Comparison of ENCODE assay signal across 27 cellular contexts in the genomic region with DNA sequence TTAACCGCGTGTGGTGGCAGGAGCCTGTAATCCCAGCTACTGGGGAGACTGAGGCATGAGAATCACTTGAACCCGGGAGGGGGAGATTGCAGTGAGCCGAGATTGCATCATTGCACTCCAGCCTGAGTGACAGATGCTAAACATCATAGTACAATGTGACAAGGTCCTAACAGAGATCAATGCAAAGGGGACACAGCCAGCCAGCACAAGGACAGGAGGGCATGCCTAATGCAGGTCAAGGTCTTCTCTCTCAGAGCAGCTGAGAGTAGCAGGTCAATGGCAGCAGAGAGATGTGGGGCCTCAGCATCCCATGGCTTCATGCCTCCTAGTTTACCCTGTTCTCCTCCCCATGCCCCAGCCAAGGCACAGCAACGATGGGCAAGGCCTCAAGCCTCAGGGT. TPM values are rescaled to one million over a fixed set of nuclear protein-coding genes. Genes with fewer than 3 reads are reported as not detected.
A peak's percentile ranks its signal among the peaks of the same experiment; 100 is the strongest.
DNase-seq lines count a peak whose midpoint lies in the region; ATAC-seq and TF ChIP-seq lines count a peak whose summit lies in the region.
"Had no signal": no experiment of that assay in that cellular context is flagged by ENCODE, and none has a peak within 500 bp of the region (broad histone marks: within the 10 kb centered on the region; RNA-seq: fewer than 3 reads in every experiment).

No MANE protein-coding gene starts in this region.

- TF ChIP-seq CTCF in coronary artery (IDR thresholded peaks at IDR 0.05): no peak
- no peak for TF ChIP-seq CTCF in lung (IDR thresholded peaks at IDR 0.05; ENCODE audit: control extremely low read depth, extremely low read depth)
- no peak for TF ChIP-seq CTCF in testis (IDR thresholded peaks at IDR 0.05)
- TF ChIP-seq CTCF in omental fat pad (IDR thresholded peaks at IDR 0.05): no peak

- H3K4me3 ChIP-seq in coronary artery (no peak overlapping the region), lung (no peak overlapping the region), testis (no peak overlapping the region)
- H3K4me3 ChIP-seq: BLaER1 had no signal

- TF ChIP-seq POLR2A in testis (IDR thresholded peaks at IDR 0.05): no peak

- DNase-seq in activated T-cell treated with anti-CD3 and anti-CD28 coated beads, Interleukin-2, amount 50 U/mL, for 48 hours: peak; percentile 4 to 8
- DNase-seq in activated T-cell treated with anti-CD3 and anti-CD28 coated beads, Interleukin-2, amount 50 U/mL, for 1 hour: no peak
- peak; percentile 50 for DNase-seq in coronary artery (ENCODE audit: low spot score)
- peak; percentile 16 for DNase-seq in lung (ENCODE audit: low spot score)
- DNase-seq in testis: peak; percentile 2
- DNase-seq in NK-92 (lab: John Stamatoyannopoulos, UW; ENCODE audit: unreplicated experiment): no peak
- DNase-seq in omental fat pad (ENCODE audit: low spot score): no peak
- DNase-seq: CD4-positive, CD25-positive, alpha-beta regulatory T cell; H7; KBM-7; MV-4-11; NCI-H1105 treated with DMSO at 0.1 percent for 48 hours; NCI-H146; NCI-H2029; NCI-H446 treated with DMSO at 0.1 percent for 48 hours; NCI-H526 treated with DMSO at 0.1 percent for 48 hours; SHP77 had no signal

- intact Hi-C loops in testis (cut with DNase I; ENCODE audit: low total_unique reads): no loop called here

- ATAC-seq in lung (ENCODE audit: insufficient read depth, low FRiP score) (no peak), GM21529 (IDR thresholded peaks at IDR 0.05; ENCODE audit: unreplicated experiment) (no peak), omental fat pad (ENCODE audit: low FRiP score) (no peak)
- ATAC-seq: Panc1 had no signal

- no peaks in the 10 kb centered on the region for H3K27me3 ChIP-seq in lung (ENCODE audit: control insufficient read depth, insufficient read depth)
- no peaks in the 10 kb centered on the region for H3K27me3 ChIP-seq in testis
- H3K27me3 ChIP-seq: BLaER1 had no signal

- no peak overlapping the region for H3K27ac ChIP-seq in coronary artery
- H3K27ac ChIP-seq in lung (ENCODE audit: low read depth in 1 of 2, low read length in 1 of 2): no peak overlapping the region
- H3K27ac ChIP-seq in testis: no peak overlapping the region
- H3K27ac ChIP-seq: BLaER1, RWPE1 had no signal

- no peaks in the 10 kb centered on the region for H3K36me3 ChIP-seq in lung (ENCODE audit: control insufficient read depth in 2 of 2, insufficient read depth in 2 of 2, low read length in 2 of 2)
- no peaks in the 10 kb centered on the region for H3K36me3 ChIP-seq in testis (ENCODE audit: low read depth, missing control alignments)
- H3K36me3 ChIP-seq: BLaER1 had no signal

- no peaks in the 10 kb centered on the region for H3K9me3 ChIP-seq in lung (ENCODE audit: control insufficient read depth in 2 of 2, insufficient read depth in 1 of 2, low read length in 1 of 2)
- H3K9me3 ChIP-seq in testis: no peaks in the 10 kb centered on the region
- H3K9me3 ChIP-seq: BLaER1 had no signal

- 87 to 95% methylated on average over 5 of the region's 5 CpGs for WGBS in lung, 2 donors
- WGBS in testis, 2 donors: 93 to 97% methylated on average over 5 of the region's 5 CpGs

- H3K4me1 ChIP-seq in lung (ENCODE audit: control insufficient read depth in 2 of 2, insufficient read depth in 2 of 2, low read length in 2 of 2) (no peaks in the 10 kb centered on the region), testis (no peaks in the 10 kb centered on the region)
- H3K4me1 ChIP-seq: BLaER1 had no signal

RNA-seq across cellular contexts. Expression of a gene that starts 3.0 kb away (rescaled TPM):
- total RNA-seq in lung (1 to 10 TPM; 3.5 to 8.0 TPM), testis (10 to 100 TPM in 1 of 2 donors, 1 to 10 TPM in 1; 5.0 to 13.3 TPM), omental fat pad (10 to 100 TPM in 1 of 4 donors, 1 to 10 TPM in 3; 4.4 to 12.1 (median 4.9) TPM)
- polyA plus RNA-seq in lung (1 to 10 TPM; 5.9 to 7.3 TPM), testis (ENCODE audit: insufficient read depth, low read depth, low replicate concordance) (9.1 TPM)

RNA-seq across cellular contexts. Expression of a gene that starts 8.5 kb away (rescaled TPM):
- total RNA-seq in lung (under 1 TPM in 1 of 2 donors, not detected in 1; 0.65 TPM), testis (under 1 TPM in 1 of 2 donors, not detected in 1; 0.37 TPM), omental fat pad (not detected)
- polyA plus RNA-seq in lung (under 1 TPM in 1 of 2 donors, not detected in 1; 0.31 TPM), testis (ENCODE audit: insufficient read depth, low read depth, low replicate concordance) (0.74 TPM)
- total RNA-seq: CD4-positive, CD25-positive, alpha-beta regulatory T cell; H7; HT1080; LHCN-M2; MCF 10A; OCI-LY7; SK-MEL-5 had no signal
- polyA plus RNA-seq: AG04450 had no signal

RNA-seq across cellular contexts. Expression of a gene that starts 51.4 kb away (rescaled TPM):
- total RNA-seq in lung: 1 to 10 TPM in 1 of 2 donors, under 1 TPM in 1; 0.57 to 1.3 TPM
- polyA plus RNA-seq in lung: under 1 TPM; 0.49 TPM
- total RNA-seq in testis: under 1 TPM in 1 of 2 donors, not detected in 1; 0.37 TPM
- not detected for polyA plus RNA-seq in testis (ENCODE audit: insufficient read depth, low read depth, low replicate concordance)
- not detected for total RNA-seq in omental fat pad
- total RNA-seq: CD4-positive, CD25-positive, alpha-beta regulatory T cell; H7; HT1080; LHCN-M2; MCF 10A; OCI-LY7; SK-MEL-5 had no signal
- polyA plus RNA-seq: AG04450; CD4-positive, CD25-positive, alpha-beta regulatory T cell had no signal

Comparison
In these comparisons a context has a peak if more than half of its experiments do, and no peak if none do; other contexts are left out.
1. DNase-seq: peak in activated T-cell treated with anti-CD3 and anti-CD28 coated beads, Interleukin-2, amount 50 U/mL, for 48 hours (2 of 2), coronary artery (single experiment), lung (single experiment) and testis (single experiment); none in activated T-cell treated with anti-CD3 and anti-CD28 coated beads, Interleukin-2, amount 50 U/mL, for 1 hour (single experiment), NK-92 (single experiment) and omental fat pad (single experiment).